ENCODE assay signal across 1 cellular context in the genomic region with DNA sequence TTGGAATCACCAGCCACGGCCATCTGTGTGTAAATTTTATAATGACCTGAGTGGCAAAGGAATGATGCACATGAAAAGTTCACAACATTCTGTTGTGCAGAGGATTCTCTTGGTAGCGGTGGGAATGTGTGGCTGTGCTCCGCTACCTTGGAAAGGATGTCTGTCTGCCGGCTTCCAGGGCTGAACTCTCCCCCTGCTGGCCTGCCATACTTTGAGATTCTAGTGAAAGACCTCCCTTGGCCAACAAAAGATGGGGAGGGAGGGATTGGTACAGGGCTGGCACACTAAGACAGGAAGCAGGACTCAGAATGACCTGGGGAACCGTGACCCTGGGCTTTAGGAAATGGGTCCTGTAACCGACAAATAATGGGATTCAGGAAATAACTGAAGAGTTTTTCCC.
TF ChIP-seq lines count a peak whose summit lies in the region.

No MANE protein-coding gene starts in this region.

TF ChIP-seq in H1, 55 proteins besides CTCF, POLR2A, EP300 and RAD21:
- TF ChIP-seq PHF8 (conservative IDR thresholded peaks at IDR 0.05; ENCODE audit: low read depth, low read length) (no peak), RNF2 (IDR thresholded peaks at IDR 0.05; ENCODE audit: borderline replicate concordance, low read depth, low read length, missing control alignments, poor library complexity, severe bottlenecking) (no peak), YY1 (IDR thresholded peaks at IDR 0.05; ENCODE audit: low read depth, low read length) (no peak), RXRA (IDR thresholded peaks at IDR 0.05; ENCODE audit: insufficient read depth, low read depth, low read length) (no peak), SP2 (IDR thresholded peaks at IDR 0.05; ENCODE audit: low read length) (no peak), SAP30 (IDR thresholded peaks at IDR 0.05; ENCODE audit: insufficient read depth, insufficient replicate concordance, low read length) (no peak), BACH1 (IDR thresholded peaks at IDR 0.05; ENCODE audit: low read length) (no peak), SUZ12 (IDR thresholded peaks at IDR 0.05; ENCODE audit: low read length) (no peak), BRCA1 (IDR thresholded peaks at IDR 0.05; ENCODE audit: low read depth, low read length) (no peak)
TF ChIP-seq in H1: peak in this region for 0.
